Comparison of ENCODE assay signal across 17 cellular contexts in genomic region chr7:26868841-26869505, GRCh38. TPM values are rescaled to one million over a fixed set of nuclear protein-coding genes. Genes with fewer than 3 reads are reported as not detected.
DNase-seq lines count a peak whose midpoint lies in the region; TF ChIP-seq lines count a peak whose summit lies in the region.
"Had no signal": no experiment of that assay in that cellular context is flagged by ENCODE, and none has a peak within 500 bp of the region (broad histone marks: within the 10 kb centered on the region; RNA-seq: fewer than 3 reads in every experiment).

No MANE protein-coding gene starts in this region.

- H2AFZ ChIP-seq in mammary epithelial cell (ENCODE audit: low read depth, low read length) (peak overlapping the region; percentile 14), osteoblast (ENCODE audit: low read length) (no peak overlapping the region)

- peaks cover 2% of the 10 kb centered on the region for H3K79me2 ChIP-seq in mammary epithelial cell (ENCODE audit: insufficient read depth, low read length)
- peaks cover 3% of the 10 kb centered on the region for H3K79me2 ChIP-seq in osteoblast (ENCODE audit: insufficient read depth, low read length)

- peak overlapping the region; percentile 9 for H3K9ac ChIP-seq in mammary epithelial cell (ENCODE audit: insufficient read depth, low read length)
- H3K9ac ChIP-seq: SK-N-SH had no signal

- intact Hi-C loops in mammary epithelial cell (cut with micrococcal nuclease), result no loop called here

- 67% methylated on average over 6 of the region's 7 CpGs for WGBS in mammary epithelial cell (ENCODE audit: low coverage, missing lambda C conversion rate)

- no peak overlapping the region for H3K4me3 ChIP-seq in mammary epithelial cell (replicated peaks in 1 of 3; ENCODE audit: insufficient read depth in 1 of 3, low read depth in 2 of 3, low read length in 3 of 3)
- H3K4me3 ChIP-seq in osteoblast (ENCODE audit: insufficient read depth, low read length), result no peak overlapping the region
- H3K4me3 ChIP-seq in coronary artery, result no peak overlapping the region
- H3K4me3 ChIP-seq: sigmoid colon had no signal

- H3K27me3 ChIP-seq in mammary epithelial cell (ENCODE audit: insufficient read depth, low read length) (no peaks in the 10 kb centered on the region), osteoblast (ENCODE audit: insufficient read depth, low read length) (no peaks in the 10 kb centered on the region)
- H3K27me3 ChIP-seq: sigmoid colon had no signal

- H3K9me3 Mint-ChIP-seq in nephron progenitor cell, result no peaks in the 10 kb centered on the region
- H3K9me3 Mint-ChIP-seq: CD8-positive, alpha-beta T cell had no signal

- H3K27me3 Mint-ChIP-seq in nephron progenitor cell (ENCODE audit: low read depth, poor library complexity), result peaks cover 4% of the 10 kb centered on the region

- H3K36me3 ChIP-seq in mammary epithelial cell (ENCODE audit: insufficient read depth, low read length), result no peaks in the 10 kb centered on the region
- no peaks in the 10 kb centered on the region for H3K36me3 ChIP-seq in osteoblast (ENCODE audit: insufficient read depth, low read length)
- H3K36me3 ChIP-seq: sigmoid colon had no signal

- no peaks in the 10 kb centered on the region for H4K20me1 ChIP-seq in mammary epithelial cell (ENCODE audit: insufficient read depth, low read length)
- no peaks in the 10 kb centered on the region for H4K20me1 ChIP-seq in osteoblast (ENCODE audit: insufficient read depth, low read length)

- dilution Hi-C loops in mammary epithelial cell (cut with HindIII; ENCODE audit: low sequenced_read_pairs), result loop anchor here (5.0 kb wide), 1 partner anchor 78 kb away; no protein-coding TSS in a partner anchor

- in situ Hi-C loops in mammary epithelial cell (cut with MboI; ENCODE audit: low sequenced_read_pairs in 2 of 2), result loop anchor here in 1 of 2 donors (10.0 kb wide), 1 partner anchor 46 kb away; no protein-coding TSS in a partner anchor

- CTCF ChIA-PET in mammary epithelial cell (lab: Charles Lee; ENCODE audit: low non-redundant PET), result no interaction called here

- H3K36me3 Mint-ChIP-seq in nephron progenitor cell (ENCODE audit: low read depth), result no peaks in the 10 kb centered on the region
- H3K36me3 Mint-ChIP-seq: CD8-positive, alpha-beta T cell; stimulated activated effector memory CD8-positive, alpha-beta T cell treated with anti-CD3 and anti-CD28 coated beads, Interleukin-12 subunit alpha, Interleukin-12 subunit beta, amount 100 ng/mL, for 72 hours had no signal

- H3K9me3 ChIP-seq in mammary epithelial cell (replicated peaks; ENCODE audit: insufficient read depth, low read length) (no peaks in the 10 kb centered on the region), osteoblast (ENCODE audit: low read depth, low read length) (no peaks in the 10 kb centered on the region)
- H3K9me3 ChIP-seq: sigmoid colon, SK-N-SH had no signal

- H3K27ac Mint-ChIP-seq in nephron progenitor cell, result no peak overlapping the region
- H3K27ac Mint-ChIP-seq: activated CD4-positive, alpha-beta memory T cell treated with anti-CD3 and anti-CD28 coated beads, Interleukin-2, amount 10 ng/mL, durations not matched to agents 7 days and 5 days; CD8-positive, alpha-beta T cell; stimulated activated effector memory CD8-positive, alpha-beta T cell treated with anti-CD3 and anti-CD28 coated beads, Interleukin-12 subunit alpha, Interleukin-12 subunit beta, amount 100 ng/mL, for 72 hours had no signal

- no peak overlapping the region for H3K4me3 Mint-ChIP-seq in nephron progenitor cell
- H3K4me3 Mint-ChIP-seq: activated CD4-positive, alpha-beta memory T cell treated with anti-CD3 and anti-CD28 coated beads, Interleukin-2, amount 10 ng/mL, durations not matched to agents 7 days and 5 days; CD8-positive, alpha-beta T cell; stimulated activated effector memory CD8-positive, alpha-beta T cell treated with anti-CD3 and anti-CD28 coated beads, Interleukin-12 subunit alpha, Interleukin-12 subunit beta, amount 100 ng/mL, for 72 hours had no signal

- H3K27ac ChIP-seq in mammary epithelial cell (ENCODE audit: insufficient read depth, low read depth, low read length) (peak overlapping the region; percentile 64), osteoblast (ENCODE audit: low read depth, low read length) (no peak overlapping the region), coronary artery (no peak overlapping the region)
- H3K27ac ChIP-seq: sigmoid colon had no signal

- H3K4me1 Mint-ChIP-seq in nephron progenitor cell, result peaks cover 18% of the 10 kb centered on the region

- no TSS peak for BruUV-seq in mammary epithelial cell (replicated peaks; lab: Mats Ljungman, UMichigan)

- DNase-seq in Daoy (ENCODE audit: low read depth) (peak; percentile 48), M059J (ENCODE audit: low read depth) (peak; percentile 37), mammary epithelial cell (peak; percentile 81), osteoblast (ENCODE audit: insufficient read length, low spot score, missing footprints) (peak; percentile 39), NCI-H748 treated with DMSO at 0.1 percent for 48 hours (lab: John Stamatoyannopoulos, UW) (no peak), nephron progenitor cell (no peak), coronary artery (ENCODE audit: low spot score) (no peak)
- DNase-seq: activated CD4-positive, alpha-beta memory T cell treated with anti-CD3 and anti-CD28 coated beads, Interleukin-2, amount 10 ng/mL, durations not matched to agents 7 days and 5 days; activated naive CD4-positive, alpha-beta T cell; aorta; CD8-positive, alpha-beta T cell; erythroblast; NCI-H1694; posterior cingulate gyrus; sigmoid colon; SK-N-SH had no signal

- TF ChIP-seq CTCF in mammary epithelial cell (conservative IDR thresholded peaks at IDR 0.05 in 1 of 2, IDR thresholded peaks at IDR 0.05 in 1 of 2; ENCODE audit: extremely low read depth in 1 of 2, insufficient read depth in 1 of 2, low read depth in 1 of 2, low read length in 2 of 2) (no peak), osteoblast (IDR thresholded peaks at IDR 0.05; ENCODE audit: extremely low read depth, low read depth, low read length) (no peak), nephron progenitor cell (IDR thresholded peaks at IDR 0.05) (no peak), coronary artery (IDR thresholded peaks at IDR 0.05) (no peak)

- peaks cover 22% of the 10 kb centered on the region for H3K4me1 ChIP-seq in mammary epithelial cell (ENCODE audit: insufficient read depth, low read length)
- no peaks in the 10 kb centered on the region for H3K4me1 ChIP-seq in osteoblast (ENCODE audit: insufficient read depth, low read length)
- H3K4me1 ChIP-seq: sigmoid colon had no signal

- H3K4me2 ChIP-seq in mammary epithelial cell (ENCODE audit: insufficient read depth, low read depth, low read length) (peak overlapping the region; percentile 33), osteoblast (ENCODE audit: insufficient read depth, low read length) (peak overlapping the region; percentile 29)
- H3K4me2 ChIP-seq: SK-N-SH had no signal

RNA-seq across cellular contexts. Expression of gene SKAP2, which starts 4.6 kb away (rescaled TPM):
- 33.8 and 41.8 TPM in 2 replicates for total RNA-seq in Daoy (2014; rRNA removed; shearing (Covaris generic))
- total RNA-seq in M059J (2014; rRNA removed; shearing (Covaris generic)), result 43.2 and 113 TPM in 2 replicates
- 10 to 100 TPM; 19.8 to 38.9 TPM for total RNA-seq in mammary epithelial cell
- polyA plus RNA-seq in mammary epithelial cell, result 7.8 TPM
- 26.5 TPM for polyA minus RNA-seq in mammary epithelial cell
- 19.5 and 21.8 TPM in 2 replicates for total RNA-seq in osteoblast

Comparison
In these comparisons a context has a peak if more than half of its experiments do, and no peak if none do; other contexts are left out.
1. DNase-seq: peak in Daoy (single experiment), M059J (single experiment), mammary epithelial cell (single experiment) and osteoblast (single experiment); none in NCI-H748 treated with DMSO at 0.1 percent for 48 hours (single experiment), nephron progenitor cell (single experiment) and coronary artery (single experiment).